In the genomic region with DNA sequence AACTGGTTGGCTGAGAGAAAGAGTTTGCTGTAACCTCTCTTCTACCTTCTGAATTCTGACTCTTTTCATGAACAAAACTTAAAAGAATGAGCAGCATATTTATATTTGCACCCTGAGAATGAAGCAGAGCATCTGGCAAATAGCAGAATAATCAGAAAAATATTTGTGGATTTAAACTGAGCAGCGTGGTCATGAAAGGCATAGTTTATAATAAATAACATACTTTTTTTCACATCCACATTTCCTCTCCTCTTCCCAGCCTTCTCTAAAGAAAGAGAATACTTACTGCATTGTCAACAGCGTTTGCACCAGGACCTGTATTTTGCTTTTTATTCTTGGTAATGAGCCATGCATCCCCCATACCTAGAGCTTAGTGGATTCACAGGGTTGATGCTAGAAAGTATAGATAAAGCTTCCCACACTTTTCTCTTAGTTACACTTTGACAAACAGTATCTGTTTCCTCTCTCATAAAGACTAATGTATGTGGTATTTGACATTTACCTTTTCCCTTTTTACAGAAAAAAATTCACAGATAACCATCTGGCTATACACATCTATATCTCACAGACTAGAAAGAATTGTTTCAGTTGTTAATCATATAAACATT, we compare ENCODE assay signal across 23 cellular contexts.
DNase-seq lines count a peak whose midpoint lies in the region; ATAC-seq, FAIRE-seq and TF ChIP-seq lines count a peak whose summit lies in the region.
"Had no signal": no experiment of that assay in that cellular context is flagged by ENCODE, and none has a peak within 500 bp of the region (broad histone marks: within the 10 kb centered on the region; RNA-seq: fewer than 3 reads in every experiment).

No MANE protein-coding gene starts in this region.

- H3K4me2 ChIP-seq in GM23338 = no peak overlapping the region

- no peaks in the 10 kb centered on the region for H3K36me3 ChIP-seq in pancreas
- H3K36me3 ChIP-seq in GM23338 (ENCODE audit: insufficient read depth) = no peaks in the 10 kb centered on the region

- H3K4me3 Mint-ChIP-seq in GM23338 = no peak overlapping the region
- H3K4me3 Mint-ChIP-seq: CD14-positive monocyte had no signal

- no peaks in the 10 kb centered on the region for H3K36me3 Mint-ChIP-seq in GM23338 (ENCODE audit: low read depth)
- H3K36me3 Mint-ChIP-seq: CD14-positive monocyte had no signal

- H3K27me3 ChIP-seq in pancreas (no peaks in the 10 kb centered on the region), GM23338 (ENCODE audit: insufficient read depth) (no peaks in the 10 kb centered on the region)

- H4K20me1 ChIP-seq in GM23338 (replicated peaks; ENCODE audit: insufficient read depth) = no peaks in the 10 kb centered on the region

- H2AFZ ChIP-seq in GM23338 = no peak overlapping the region

- H3K27ac Mint-ChIP-seq in GM23338 = no peak overlapping the region; the same call in 1 of the 2 replicates
- H3K27ac Mint-ChIP-seq: CD14-positive monocyte had no signal

- 41 to 51% methylated on average over 2 of the region's 2 CpGs for WGBS in pancreas, 2 donors

- TF ChIP-seq CTCF in HFF-Myc (IDR thresholded peaks at IDR 0.05; ENCODE audit: low read depth, low read length, missing control alignments) (no peak), pancreas (IDR thresholded peaks at IDR 0.05) (no peak), GM23338 (conservative IDR thresholded peaks at IDR 0.05; ENCODE audit: low read depth in 2 of 2) (no peak)

- no peak for FAIRE-seq in pancreas (lab: Jason Lieb, UNC)
- FAIRE-seq: HepG2 had no signal

- H3K27ac ChIP-seq in pancreas (no peak overlapping the region), GM23338 (ENCODE audit: low read depth) (no peak overlapping the region)

- H3K4me1 Mint-ChIP-seq in GM23338 = no peaks in the 10 kb centered on the region
- H3K4me1 Mint-ChIP-seq: CD14-positive monocyte had no signal

- no peaks in the 10 kb centered on the region for H3F3A ChIP-seq in GM23338 (replicated peaks; ENCODE audit: low read depth)

- H3K9me3 Mint-ChIP-seq in GM23338 = no peaks in the 10 kb centered on the region

- H3K4me3 ChIP-seq in HFF-Myc (replicated peaks; ENCODE audit: low read depth, low read length) (no peak overlapping the region), pancreas (no peak overlapping the region), GM23338 (no peak overlapping the region)

- DNase-seq in HFF-Myc (ENCODE audit: extremely low read depth, low read depth) = peak; percentile 3
- peak; percentile 11 for DNase-seq in NCI-H345 treated with DMSO at 0.1 percent for 48 hours (lab: John Stamatoyannopoulos, UW; ENCODE audit: unreplicated experiment)
- peak; percentile 16 for DNase-seq in fibroblast of peridontal ligament (ENCODE audit: extremely low read depth)
- DNase-seq in activated effector memory CD4-positive, alpha-beta T cell treated with anti-CD3 and anti-CD28 coated beads, Interleukin-2, amount 50 U/mL, for 16 hours = no peak
- no peak for DNase-seq in pancreas
- DNase-seq in GM23338 (ENCODE audit: low spot score) = no peak
- no peak for DNase-seq in medulla oblongata (ENCODE audit: extremely low spot score)
- DNase-seq: ACHN, DMS 273 treated with DMSO at 0.1 percent for 48 hours, GF-D8, GOT3, Kasumi-1, MM.1S, NCI-H1092, NCI-H1436 treated with DMSO at 0.1 percent for 48 hours, NCI-H2029, NCI-H2171, NCI-H446 treated with DMSO at 0.1 percent for 48 hours, NCI-H748 treated with DMSO at 0.1 percent for 48 hours, SHP77 treated with DMSO at 0.1 percent for 48 hours, T-helper 1 cell had no signal

- no peaks in the 10 kb centered on the region for H3K9me2 ChIP-seq in GM23338 (ENCODE audit: insufficient read depth)

- H3K9me3 ChIP-seq in pancreas = no peaks in the 10 kb centered on the region

- H3K4me1 ChIP-seq in pancreas (no peaks in the 10 kb centered on the region), GM23338 (ENCODE audit: insufficient read depth) (no peaks in the 10 kb centered on the region)

- intact Hi-C loops in pancreas (cut with DNase I) = no loop called here

- no peak for ATAC-seq in pancreas
- ATAC-seq in GM23338 = no peak
- ATAC-seq: HepG2 had no signal

- H3K79me2 ChIP-seq in GM23338 (replicated peaks; ENCODE audit: insufficient read depth) = no peaks in the 10 kb centered on the region

- no peaks in the 10 kb centered on the region for H3K27me3 Mint-ChIP-seq in GM23338 (ENCODE audit: insufficient read depth, low read depth, poor library complexity)

TF ChIP-seq in GM23338, 12 proteins besides CTCF, POLR2A, EP300 and RAD21:
- TF ChIP-seq ZNF114 (CRISPR knock-in tag; IDR thresholded peaks at IDR 0.05) (no peak), JUNB (IDR thresholded peaks at IDR 0.05; ENCODE audit: unreplicated experiment) (no peak), EZH2phosphoT487 (IDR thresholded peaks at IDR 0.05; ENCODE audit: unreplicated experiment) (no peak), EZH2 (IDR thresholded peaks at IDR 0.05; ENCODE audit: low read depth, unreplicated experiment) (no peak), ZNF331 (CRISPR knock-in tag; IDR thresholded peaks at IDR 0.05; ENCODE audit: low read depth) (no peak), NANOG (IDR thresholded peaks at IDR 0.05; ENCODE audit: borderline replicate concordance) (no peak), CREB1 (CRISPR knock-in tag; IDR thresholded peaks at IDR 0.05; ENCODE audit: low read depth) (no peak), POLR2AphosphoS5 (IDR thresholded peaks at IDR 0.05; ENCODE audit: low read depth) (no peak)
- TF ChIP-seq, protein P1, sequence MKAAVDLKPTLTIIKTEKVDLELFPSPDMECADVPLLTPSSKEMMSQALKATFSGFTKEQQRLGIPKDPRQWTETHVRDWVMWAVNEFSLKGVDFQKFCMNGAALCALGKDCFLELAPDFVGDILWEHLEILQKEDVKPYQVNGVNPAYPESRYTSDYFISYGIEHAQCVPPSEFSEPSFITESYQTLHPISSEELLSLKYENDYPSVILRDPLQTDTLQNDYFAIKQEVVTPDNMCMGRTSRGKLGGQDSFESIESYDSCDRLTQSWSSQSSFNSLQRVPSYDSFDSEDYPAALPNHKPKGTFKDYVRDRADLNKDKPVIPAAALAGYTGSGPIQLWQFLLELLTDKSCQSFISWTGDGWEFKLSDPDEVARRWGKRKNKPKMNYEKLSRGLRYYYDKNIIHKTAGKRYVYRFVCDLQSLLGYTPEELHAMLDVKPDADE (IDR thresholded peaks at IDR 0.05) = no peak
- TF ChIP-seq, protein P2, sequence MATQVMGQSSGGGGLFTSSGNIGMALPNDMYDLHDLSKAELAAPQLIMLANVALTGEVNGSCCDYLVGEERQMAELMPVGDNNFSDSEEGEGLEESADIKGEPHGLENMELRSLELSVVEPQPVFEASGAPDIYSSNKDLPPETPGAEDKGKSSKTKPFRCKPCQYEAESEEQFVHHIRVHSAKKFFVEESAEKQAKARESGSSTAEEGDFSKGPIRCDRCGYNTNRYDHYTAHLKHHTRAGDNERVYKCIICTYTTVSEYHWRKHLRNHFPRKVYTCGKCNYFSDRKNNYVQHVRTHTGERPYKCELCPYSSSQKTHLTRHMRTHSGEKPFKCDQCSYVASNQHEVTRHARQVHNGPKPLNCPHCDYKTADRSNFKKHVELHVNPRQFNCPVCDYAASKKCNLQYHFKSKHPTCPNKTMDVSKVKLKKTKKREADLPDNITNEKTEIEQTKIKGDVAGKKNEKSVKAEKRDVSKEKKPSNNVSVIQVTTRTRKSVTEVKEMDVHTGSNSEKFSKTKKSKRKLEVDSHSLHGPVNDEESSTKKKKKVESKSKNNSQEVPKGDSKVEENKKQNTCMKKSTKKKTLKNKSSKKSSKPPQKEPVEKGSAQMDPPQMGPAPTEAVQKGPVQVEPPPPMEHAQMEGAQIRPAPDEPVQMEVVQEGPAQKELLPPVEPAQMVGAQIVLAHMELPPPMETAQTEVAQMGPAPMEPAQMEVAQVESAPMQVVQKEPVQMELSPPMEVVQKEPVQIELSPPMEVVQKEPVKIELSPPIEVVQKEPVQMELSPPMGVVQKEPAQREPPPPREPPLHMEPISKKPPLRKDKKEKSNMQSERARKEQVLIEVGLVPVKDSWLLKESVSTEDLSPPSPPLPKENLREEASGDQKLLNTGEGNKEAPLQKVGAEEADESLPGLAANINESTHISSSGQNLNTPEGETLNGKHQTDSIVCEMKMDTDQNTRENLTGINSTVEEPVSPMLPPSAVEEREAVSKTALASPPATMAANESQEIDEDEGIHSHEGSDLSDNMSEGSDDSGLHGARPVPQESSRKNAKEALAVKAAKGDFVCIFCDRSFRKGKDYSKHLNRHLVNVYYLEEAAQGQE (IDR thresholded peaks at IDR 0.05; ENCODE audit: unreplicated experiment) = no peak

Comparison
In these comparisons a context has a peak if more than half of its experiments do, and no peak if none do; other contexts are left out.
1. DNase-seq: peak in HFF-Myc (single experiment), NCI-H345 treated with DMSO at 0.1 percent for 48 hours (single experiment) and fibroblast of peridontal ligament (single experiment); none in activated effector memory CD4-positive, alpha-beta T cell treated with anti-CD3 and anti-CD28 coated beads, Interleukin-2, amount 50 U/mL, for 16 hours (single experiment), pancreas (0 of 6), GM23338 (single experiment) and medulla oblongata (single experiment).